In genomic region chr1:3695326-3696217, GRCh38 we compare ENCODE assay signal across 9 cellular contexts. TPM values are rescaled to one million over a fixed set of nuclear protein-coding genes. Genes with fewer than 3 reads are reported as not detected.
A peak's percentile ranks its signal among the peaks of the same experiment; 100 is the strongest.
DNase-seq lines count a peak whose midpoint lies in the region; ATAC-seq and TF ChIP-seq lines count a peak whose summit lies in the region.
"Had no signal": no experiment of that assay in that cellular context is flagged by ENCODE, and none has a peak within 500 bp of the region (broad histone marks: within the 10 kb centered on the region; RNA-seq: fewer than 3 reads in every experiment).

No MANE protein-coding gene starts in this region.

- no peaks in the 10 kb centered on the region for H3K9me3 ChIP-seq in uterus

- H3K4me1 Mint-ChIP-seq in activated CD4-positive, alpha-beta memory T cell treated with anti-CD3 and anti-CD28 coated beads for 36 hours (ENCODE audit: low read depth) = peaks cover 4% of the 10 kb centered on the region
- peaks cover 0 to 9% of the 10 kb centered on the region in 2 donors for H3K4me1 Mint-ChIP-seq in natural killer cell

- TF ChIP-seq CTCF in natural killer cell (IDR thresholded peaks at IDR 0.05) (peak; percentile 46), uterus (IDR thresholded peaks at IDR 0.05) (peak; percentile 11 to 45 (median 25))

- no peaks in the 10 kb centered on the region for H3K9me3 Mint-ChIP-seq in activated CD4-positive, alpha-beta memory T cell treated with anti-CD3 and anti-CD28 coated beads for 36 hours
- H3K9me3 Mint-ChIP-seq in natural killer cell = no peaks in the 10 kb centered on the region

- H3K36me3 Mint-ChIP-seq in activated CD4-positive, alpha-beta memory T cell treated with anti-CD3 and anti-CD28 coated beads for 36 hours = no peaks in the 10 kb centered on the region
- no peaks in the 10 kb centered on the region for H3K36me3 Mint-ChIP-seq in natural killer cell

- ATAC-seq in esophagus mucosa = peak; percentile 40
- peak; percentile 56 to 66 (median 57) for ATAC-seq in natural killer cell

- DNase-seq in DMS 273 treated with DMSO at 0.1 percent for 48 hours (lab: John Stamatoyannopoulos, UW) (peak; percentile 33), HuH-7 (ENCODE audit: low spot score) (peak; percentile 96), natural killer cell (no peak), uterus (no peak), dedifferentiated amniotic fluid mesenchymal stem cell (ENCODE audit: extremely low spot score) (no peak), NCI-H2107 (lab: John Stamatoyannopoulos, UW) (no peak)
- DNase-seq in activated CD4-positive, alpha-beta memory T cell treated with anti-CD3 and anti-CD28 coated beads for 36 hours = peak; percentile 49

- CTCF ChIA-PET in activated CD4-positive, alpha-beta memory T cell treated with anti-CD3 and anti-CD28 coated beads for 36 hours (lab: Charles Lee) = interaction anchor here (0.6 to 1.5 kb wide), 6 partner anchors 10 to 32 kb away, joined by 3 to 5 read pairs (median 4); no protein-coding TSS in a partner anchor

- H3K4me3 ChIP-seq in uterus = no peak overlapping the region

- peak overlapping the region; percentile 23 for H3K4me3 Mint-ChIP-seq in activated CD4-positive, alpha-beta memory T cell treated with anti-CD3 and anti-CD28 coated beads for 36 hours
- no peak overlapping the region for H3K4me3 Mint-ChIP-seq in natural killer cell

- no peaks in the 10 kb centered on the region for H3K36me3 ChIP-seq in uterus

- no peak overlapping the region for H3K27ac Mint-ChIP-seq in activated CD4-positive, alpha-beta memory T cell treated with anti-CD3 and anti-CD28 coated beads for 36 hours
- no peak overlapping the region for H3K27ac Mint-ChIP-seq in natural killer cell

- no peak overlapping the region for H3K27ac ChIP-seq in uterus

- H3K4me1 ChIP-seq in uterus = no peaks in the 10 kb centered on the region

- TF ChIP-seq POLR2A in uterus (IDR thresholded peaks at IDR 0.05) = no peak

- POLR2A ChIA-PET in activated CD4-positive, alpha-beta memory T cell treated with anti-CD3 and anti-CD28 coated beads for 36 hours (lab: Charles Lee) = no interaction called here

- no peaks in the 10 kb centered on the region for H3K27me3 ChIP-seq in uterus

- peaks cover 14% of the 10 kb centered on the region for H3K27me3 Mint-ChIP-seq in activated CD4-positive, alpha-beta memory T cell treated with anti-CD3 and anti-CD28 coated beads for 36 hours
- no peaks in the 10 kb centered on the region for H3K27me3 Mint-ChIP-seq in natural killer cell (ENCODE audit: low read depth in 2 of 2)

- intact Hi-C loops in activated CD4-positive, alpha-beta memory T cell treated with anti-CD3 and anti-CD28 coated beads for 36 hours (cut with micrococcal nuclease) = no loop called here
- intact Hi-C loops in natural killer cell (cut with micrococcal nuclease) (no loop called here), uterus (cut with DNase I; ENCODE audit: low total_unique reads) (no loop called here)

RNA-seq across cellular contexts. Expression of gene TP73, which starts 43.3 kb away (rescaled TPM):
- under 1 TPM; 0.62 to 0.65 TPM for total RNA-seq in activated CD4-positive, alpha-beta memory T cell treated with anti-CD3 and anti-CD28 coated beads for 36 hours
- 5.2 TPM for total RNA-seq in esophagus mucosa
- under 1 TPM; 0.28 to 0.50 (median 0.39) TPM for total RNA-seq in natural killer cell
- total RNA-seq in uterus = under 1 TPM in 2 of 4 donors, not detected in 2; 0.30 to 0.76 TPM

RNA-seq across cellular contexts. Expression of gene WRAP73, which starts 45.7 kb away (rescaled TPM):
- total RNA-seq in activated CD4-positive, alpha-beta memory T cell treated with anti-CD3 and anti-CD28 coated beads for 36 hours = 10 to 100 TPM; 34.5 to 34.6 TPM
- total RNA-seq in esophagus mucosa = 13.9 TPM
- total RNA-seq in natural killer cell = 10 to 100 TPM; 27.8 to 35.4 (median 30.1) TPM
- 10 to 100 TPM in 3 of 4 donors, 1 to 10 TPM in 1; 4.6 to 31.7 (median 25.0) TPM for total RNA-seq in uterus

RNA-seq across cellular contexts. Expression of gene CCDC27, which starts 56.7 kb away (rescaled TPM):
- total RNA-seq in activated CD4-positive, alpha-beta memory T cell treated with anti-CD3 and anti-CD28 coated beads for 36 hours = not detected
- total RNA-seq in esophagus mucosa (not detected), natural killer cell (not detected), uterus (not detected)
- total RNA-seq: renal cortical epithelial cell had no signal

Comparison
In these comparisons a context has a peak if more than half of its experiments do, and no peak if none do; other contexts are left out.
1. DNase-seq: peak in DMS 273 treated with DMSO at 0.1 percent for 48 hours (single experiment), HuH-7 (single experiment) and activated CD4-positive, alpha-beta memory T cell treated with anti-CD3 and anti-CD28 coated beads for 36 hours (single experiment); none in natural killer cell (single experiment), uterus (0 of 2), dedifferentiated amniotic fluid mesenchymal stem cell (single experiment) and NCI-H2107 (single experiment).